In genomic region chr1:161200421-161200991, GRCh38 we compare ENCODE assay signal across 8 cellular contexts.
A peak's percentile ranks its signal among the peaks of the same experiment; 100 is the strongest.
DNase-seq lines count a peak whose midpoint lies in the region; ATAC-seq and TF ChIP-seq lines count a peak whose summit lies in the region.

No MANE protein-coding gene starts in this region.

- peak overlapping the region; percentile 99 for H3K9ac ChIP-seq in mucosa of stomach (ENCODE audit: low read length)

- peak overlapping the region; percentile 97 to 98 for H3K27ac ChIP-seq in coronary artery
- H3K27ac ChIP-seq in tibial artery, result peak overlapping the region; percentile 87 to 93

- TF ChIP-seq CTCF in coronary artery (IDR thresholded peaks at IDR 0.05), result no peak
- no peak for TF ChIP-seq CTCF in tibial artery (IDR thresholded peaks at IDR 0.05)
- TF ChIP-seq CTCF in GM20000 (IDR thresholded peaks at IDR 0.05; ENCODE audit: extremely low read depth, missing control alignments), result no peak

- H3K4me3 ChIP-seq in coronary artery (peak overlapping the region; percentile 94), mucosa of stomach (ENCODE audit: low read length) (no peak overlapping the region), tibial artery (no peak overlapping the region)

- ATAC-seq in GM19467 (IDR thresholded peaks at IDR 0.05; ENCODE audit: unreplicated experiment), result no peak

- DNase-seq in activated CD8-positive, alpha-beta memory T cell treated with anti-CD3 and anti-CD28 coated beads for 24 hours, result peak; percentile 75
- no peak for DNase-seq in activated CD8-positive, alpha-beta memory T cell treated with anti-CD3 and anti-CD28 coated beads, Interleukin-2, amount 50 U/mL, for 48 hours
- DNase-seq in coronary artery (ENCODE audit: low spot score), result no peak
- no peak for DNase-seq in tibial artery
- no peak for DNase-seq in GM20000 (ENCODE audit: low spot score)
- no peak for DNase-seq in SKM-1 treated with dmso at 0.1 percent for 144 hours (lab: John Stamatoyannopoulos, UW; ENCODE audit: unreplicated experiment)

- peaks cover 46% of the 10 kb centered on the region for H3K4me1 ChIP-seq in mucosa of stomach (ENCODE audit: control insufficient read depth, insufficient read depth, low read length)
- H3K4me1 ChIP-seq in tibial artery, result peaks cover 7 to 69% (median 52%) of the 10 kb centered on the region in 4 donors

- H3K9me3 ChIP-seq in mucosa of stomach (ENCODE audit: control insufficient read depth, low read length), result no peaks in the 10 kb centered on the region
- no peaks in the 10 kb centered on the region for H3K9me3 ChIP-seq in tibial artery

- H3K36me3 ChIP-seq in mucosa of stomach (ENCODE audit: control insufficient read depth, insufficient read depth, low read length), result no peaks in the 10 kb centered on the region
- peaks cover 0 to 12% (median 0%) of the 10 kb centered on the region in 3 donors for H3K36me3 ChIP-seq in tibial artery

- intact Hi-C loops in tibial artery (cut with DNase I; ENCODE audit: low total_unique reads), result no loop called here

- H3K27me3 ChIP-seq in mucosa of stomach (ENCODE audit: control insufficient read depth, insufficient read depth, low read length) (no peaks in the 10 kb centered on the region), tibial artery (peaks cover 0 to 22% of the 10 kb centered on the region in 2 donors)
